ENCODE assay signal across 8 cellular contexts in genomic region chr1:157090196-157090647, GRCh38.
A peak's percentile ranks its signal among the peaks of the same experiment; 100 is the strongest.
DNase-seq lines count a peak whose midpoint lies in the region; ATAC-seq, FAIRE-seq and TF ChIP-seq lines count a peak whose summit lies in the region.

No MANE protein-coding gene starts in this region.

- no peaks in the 10 kb centered on the region for H3K9me3 Mint-ChIP-seq in central memory CD8-positive, alpha-beta T cell

- H3K36me3 Mint-ChIP-seq in central memory CD8-positive, alpha-beta T cell (ENCODE audit: insufficient read depth): no peaks in the 10 kb centered on the region

- H3K4me3 Mint-ChIP-seq in central memory CD8-positive, alpha-beta T cell: no peak overlapping the region

- ATAC-seq in central memory CD8-positive, alpha-beta T cell (replicated peaks; ENCODE audit: extremely low read depth, poor library complexity, severe bottlenecking): peak; percentile 52
- no peak for ATAC-seq in GM19328 (IDR thresholded peaks at IDR 0.05; ENCODE audit: unreplicated experiment)

- H3K4me1 Mint-ChIP-seq in central memory CD8-positive, alpha-beta T cell: peaks cover 5% of the 10 kb centered on the region

- no peak for FAIRE-seq in H54 (lab: Jason Lieb, UNC)

- H3K27ac Mint-ChIP-seq in central memory CD8-positive, alpha-beta T cell (ENCODE audit: low read depth): no peak overlapping the region

- DNase-seq in Ammon's horn (ENCODE audit: low spot score) (peak; percentile 86), H54 (ENCODE audit: insufficient read length, low spot score) (peak; percentile 75), NCI-H446 (lab: John Stamatoyannopoulos, UW) (peak; percentile 45 to 90), kidney tubule cell (ENCODE audit: low spot score) (peak; percentile 72)
- peak; percentile 85 to 89 for DNase-seq in activated CD4-positive, alpha-beta T cell treated with anti-CD3 and anti-CD28 coated beads for 24 hours (ENCODE audit: low read depth in 2 of 2)
- peak; percentile 73 to 89 for DNase-seq in central memory CD8-positive, alpha-beta T cell (ENCODE audit: low spot score in 2 of 2)
- peak; percentile 84 for DNase-seq in stimulated activated CD4-positive, alpha-beta T cell treated with anti-CD3 and anti-CD28 coated beads, Interleukin-1b, Interleukin-23, amount 100 ng/mL, for 48 hours

- no peak for TF ChIP-seq POLR2A in H54 (IDR thresholded peaks at IDR 0.05; ENCODE audit: low read depth, low read length)

- H3K27me3 Mint-ChIP-seq in central memory CD8-positive, alpha-beta T cell: peaks cover 9% of the 10 kb centered on the region
